In genomic region chr17:81028506-81028858, GRCh38 we compare ENCODE assay signal across 18 cellular contexts. TPM values are rescaled to one million over a fixed set of nuclear protein-coding genes. Genes with fewer than 3 reads are reported as not detected.
DNase-seq lines count a peak whose midpoint lies in the region; ATAC-seq, FAIRE-seq and TF ChIP-seq lines count a peak whose summit lies in the region.
"Had no signal": no experiment of that assay in that cellular context is flagged by ENCODE, and none has a peak within 500 bp of the region (broad histone marks: within the 10 kb centered on the region; RNA-seq: fewer than 3 reads in every experiment).

No MANE protein-coding gene starts in this region.

- H3K79me1 ChIP-seq in neuronal stem cell (ENCODE audit: low read depth, low read length) = peaks cover 3% of the 10 kb centered on the region

- peak overlapping the region; percentile 97 for H2BK12ac ChIP-seq in neuronal stem cell (ENCODE audit: low read length)

- peaks cover 0 to 9% of the 10 kb centered on the region in 2 donors for H3K9me3 Mint-ChIP-seq in activated naive CD4-positive, alpha-beta T cell treated with anti-CD3 and anti-CD28 coated beads, Interleukin-2, amount 50 U/mL, for 72 hours
- H3K9me3 Mint-ChIP-seq: GM23338 had no signal

- peak overlapping the region; percentile 78 for H3K4ac ChIP-seq in neuronal stem cell (ENCODE audit: low read length)

- ATAC-seq in right cardiac atrium = no peak
- ATAC-seq in activated naive CD4-positive, alpha-beta T cell treated with anti-CD3 and anti-CD28 coated beads, Interleukin-2, amount 50 U/mL, for 72 hours = no peak
- ATAC-seq: GM23338, Panc1 had no signal

- peak overlapping the region; percentile 63 for H3K9ac ChIP-seq in neuronal stem cell (ENCODE audit: low read depth, low read length, poor library complexity)

- no peak for TF ChIP-seq POLR2A in GM12892 (IDR thresholded peaks at IDR 0.05; ENCODE audit: low read depth, low read length)

- H3K14ac ChIP-seq in neuronal stem cell (ENCODE audit: low read length) = no peak overlapping the region

- H2BK5ac ChIP-seq in neuronal stem cell (ENCODE audit: low read length) = peak overlapping the region; percentile 19

- intact Hi-C loops in right cardiac atrium (cut with DNase I) = loop anchor here in 1 of 4 donors (5.0 kb wide), 1 partner anchor 69 kb away; no protein-coding TSS in a partner anchor

- peak overlapping the region; percentile 73 for H3K23ac ChIP-seq in neuronal stem cell (ENCODE audit: low read depth, low read length, poor library complexity)

- peaks cover 0 to 12% of the 10 kb centered on the region in 2 donors for H3K36me3 Mint-ChIP-seq in activated naive CD4-positive, alpha-beta T cell treated with anti-CD3 and anti-CD28 coated beads, Interleukin-2, amount 50 U/mL, for 72 hours

- no peak overlapping the region for H3K4me2 ChIP-seq in neuronal stem cell (ENCODE audit: insufficient read depth, low read length, poor library complexity, severe bottlenecking)
- H3K4me2 ChIP-seq: GM23338 had no signal

- peak overlapping the region; percentile 83 for H2BK15ac ChIP-seq in neuronal stem cell (ENCODE audit: low read length)

- H3K27me3 ChIP-seq in right cardiac atrium (ENCODE audit: control insufficient read depth, insufficient read depth) (no peaks in the 10 kb centered on the region), right atrium auricular region (peaks cover 0 to 3% of the 10 kb centered on the region in 2 donors), neuronal stem cell (ENCODE audit: control insufficient read depth in 3 of 3, insufficient read depth in 3 of 3, low read depth in 1 of 3, low read length in 3 of 3) (no peaks in the 10 kb centered on the region)

- H3K4me1 ChIP-seq in right cardiac atrium (ENCODE audit: control insufficient read depth, insufficient read depth, low read length) = peaks cover 12% of the 10 kb centered on the region
- peaks cover 0 to 37% of the 10 kb centered on the region in 2 donors for H3K4me1 ChIP-seq in right atrium auricular region
- H3K4me1 ChIP-seq in neuronal stem cell (ENCODE audit: control insufficient read depth in 2 of 2, insufficient read depth in 1 of 2, low read depth in 1 of 2, low read length in 2 of 2) = peaks cover 15 to 16% of the 10 kb centered on the region in 2 donors

- peak overlapping the region; percentile 85 for H3K18ac ChIP-seq in neuronal stem cell (ENCODE audit: low read length)

- DNase-seq in right cardiac atrium (peak in 2 of 3 donors; percentile 38 to 40), right atrium auricular region (ENCODE audit: low spot score) (no peak), cerebellum (ENCODE audit: low spot score) (peak; percentile 76), neuronal stem cell (ENCODE audit: low spot score) (no peak), GM12892 (ENCODE audit: insufficient read length) (no peak), Kasumi-1 (lab: John Stamatoyannopoulos, UW) (no peak)
- DNase-seq in stimulated activated CD4-positive, alpha-beta T cell treated with anti-CD3 and anti-CD28 coated beads, Interleukin-4, amount 100 ng/mL, for 1 hour = no peak
- no peak for DNase-seq in activated naive CD4-positive, alpha-beta T cell treated with anti-CD3 and anti-CD28 coated beads, Interleukin-2, amount 50 U/mL, for 72 hours (ENCODE audit: low spot score in 2 of 2)
- DNase-seq: DMS79, NCI-H187 treated with DMSO at 0.1 percent for 48 hours, NCI-H2171 treated with DMSO at 0.1 percent for 48 hours, NCI-H774, SHP77 treated with DMSO at 0.1 percent for 48 hours had no signal

- H3K9me3 ChIP-seq in right cardiac atrium (ENCODE audit: control insufficient read depth, low read length) (no peaks in the 10 kb centered on the region), right atrium auricular region (no peaks in the 10 kb centered on the region), neuronal stem cell (replicated peaks in 1 of 2; ENCODE audit: control insufficient read depth in 2 of 2, insufficient read depth in 1 of 2, low read depth in 1 of 2, low read length in 2 of 2) (no peaks in the 10 kb centered on the region)

- H3K36me3 ChIP-seq in right atrium auricular region = no peaks in the 10 kb centered on the region
- peaks cover 15 to 16% of the 10 kb centered on the region in 2 donors for H3K36me3 ChIP-seq in neuronal stem cell (replicated peaks in 1 of 2; ENCODE audit: control insufficient read depth in 2 of 2, insufficient read depth in 2 of 2, low read length in 2 of 2)

- no peak overlapping the region for H3K27ac Mint-ChIP-seq in activated naive CD4-positive, alpha-beta T cell treated with anti-CD3 and anti-CD28 coated beads, Interleukin-2, amount 50 U/mL, for 72 hours
- H3K27ac Mint-ChIP-seq: GM23338 had no signal

- H3K4me3 ChIP-seq in right cardiac atrium (ENCODE audit: low read length) (no peak overlapping the region), right atrium auricular region (no peak overlapping the region), neuronal stem cell (ENCODE audit: low read length in 2 of 2) (no peak overlapping the region)
- H3K4me3 ChIP-seq: GM23338 had no signal

- peak overlapping the region; percentile 98 for H2AK5ac ChIP-seq in neuronal stem cell (ENCODE audit: low read depth, low read length)

- no peak overlapping the region for H2BK120ac ChIP-seq in neuronal stem cell (ENCODE audit: low read depth, low read length)

- H3K27ac ChIP-seq in right cardiac atrium (ENCODE audit: low read length) = no peak overlapping the region
- H3K27ac ChIP-seq in right atrium auricular region = no peak overlapping the region
- no peak overlapping the region for H3K27ac ChIP-seq in neuronal stem cell (replicated peaks; ENCODE audit: low read length)
- H3K27ac ChIP-seq: C4-2B had no signal

- H4K91ac ChIP-seq in neuronal stem cell (ENCODE audit: low read depth, low read length, poor library complexity) = peak overlapping the region; percentile 56

- no peak overlapping the region for H4K8ac ChIP-seq in neuronal stem cell (ENCODE audit: low read depth, low read length)

- no peak for TF ChIP-seq CTCF in right atrium auricular region (IDR thresholded peaks at IDR 0.05)

- H2AFZ ChIP-seq in neuronal stem cell (ENCODE audit: low read length) = no peak overlapping the region
- H2AFZ ChIP-seq: GM23338 had no signal

- 30% methylated on average over 12 of the region's 12 CpGs for WGBS in right cardiac atrium
- no CpG with 5 or more reads among the region's 12 CpGs for WGBS in neuronal stem cell (ENCODE audit: extremely low coverage in 2 of 2, insufficient read length in 2 of 2, insufficient replicate concordance in 1 of 2), 2 donors

- FAIRE-seq in GM12892 (lab: Jason Lieb, UNC) = no peak
- FAIRE-seq: A204.1, G401.6 had no signal

RNA-seq across cellular contexts. Expression of gene BAIAP2, which starts 6.5 kb away (rescaled TPM):
- total RNA-seq in right cardiac atrium (10 to 100 TPM; 20.5 to 39.5 (median 33.8) TPM), right atrium auricular region (10 to 100 TPM; 27.9 to 36.5 TPM), cerebellum (33.7 TPM)
- polyA plus RNA-seq in right cardiac atrium = 31.8 TPM
- 30.9 TPM for polyA plus RNA-seq in neuronal stem cell (2013, experiment 1 of 2)
- 31.6 TPM for polyA plus RNA-seq in neuronal stem cell (2013, experiment 2 of 2)
- polyA plus RNA-seq in GM12892 (2012; ENCODE audit: missing spikeins) = 1.5 TPM
- 10 to 100 TPM in 1 of 2 donors, 1 to 10 TPM in 1; 6.2 to 13.2 TPM for total RNA-seq in activated naive CD4-positive, alpha-beta T cell treated with anti-CD3 and anti-CD28 coated beads, Interleukin-2, amount 50 U/mL, for 72 hours

RNA-seq across cellular contexts. Expression of gene CHMP6, which starts 36.8 kb away (rescaled TPM):
- 10 to 100 TPM; 18.4 to 22.5 (median 19.7) TPM for total RNA-seq in right cardiac atrium
- polyA plus RNA-seq in right cardiac atrium = 24.6 TPM
- 10 to 100 TPM; 12.9 to 17.5 TPM for total RNA-seq in right atrium auricular region
- total RNA-seq in cerebellum = 13.7 TPM
- polyA plus RNA-seq in neuronal stem cell (2013, experiment 1 of 2) = 14.3 TPM
- 13.1 TPM for polyA plus RNA-seq in neuronal stem cell (2013, experiment 2 of 2)
- polyA plus RNA-seq in GM12892 (2012; ENCODE audit: missing spikeins) = 11.9 TPM
- 10 to 100 TPM in 1 of 2 donors, 1 to 10 TPM in 1; 9.7 to 18.5 TPM for total RNA-seq in activated naive CD4-positive, alpha-beta T cell treated with anti-CD3 and anti-CD28 coated beads, Interleukin-2, amount 50 U/mL, for 72 hours

Comparison
In these comparisons a context has a peak if more than half of its experiments do, and no peak if none do; other contexts are left out.
1. DNase-seq: peak in right cardiac atrium (2 of 3) and cerebellum (single experiment); none in right atrium auricular region (single experiment), neuronal stem cell (single experiment), GM12892 (single experiment), stimulated activated CD4-positive, alpha-beta T cell treated with anti-CD3 and anti-CD28 coated beads, Interleukin-4, amount 100 ng/mL, for 1 hour (single experiment), activated naive CD4-positive, alpha-beta T cell treated with anti-CD3 and anti-CD28 coated beads, Interleukin-2, amount 50 U/mL, for 72 hours (0 of 2) and Kasumi-1 (0 of 2).